Comparison of ENCODE assay signal across 1 cellular context in genomic region chr4:148162554-148162953, GRCh38.
TF ChIP-seq lines count a peak whose summit lies in the region.

No MANE protein-coding gene starts in this region.

TF ChIP-seq in IMR-90, 13 proteins besides CTCF, POLR2A, EP300 and RAD21:
- TF ChIP-seq FOS (IDR thresholded peaks at IDR 0.05; ENCODE audit: low read depth, low read length) (no peak), MAZ (IDR thresholded peaks at IDR 0.05; ENCODE audit: borderline replicate concordance, low read depth, low read length) (no peak), ELK1 (IDR thresholded peaks at IDR 0.05; ENCODE audit: borderline replicate concordance, low read depth, low read length) (no peak), SMC3 (IDR thresholded peaks at IDR 0.05; ENCODE audit: low read depth, low read length) (no peak)
